In the genomic region with DNA sequence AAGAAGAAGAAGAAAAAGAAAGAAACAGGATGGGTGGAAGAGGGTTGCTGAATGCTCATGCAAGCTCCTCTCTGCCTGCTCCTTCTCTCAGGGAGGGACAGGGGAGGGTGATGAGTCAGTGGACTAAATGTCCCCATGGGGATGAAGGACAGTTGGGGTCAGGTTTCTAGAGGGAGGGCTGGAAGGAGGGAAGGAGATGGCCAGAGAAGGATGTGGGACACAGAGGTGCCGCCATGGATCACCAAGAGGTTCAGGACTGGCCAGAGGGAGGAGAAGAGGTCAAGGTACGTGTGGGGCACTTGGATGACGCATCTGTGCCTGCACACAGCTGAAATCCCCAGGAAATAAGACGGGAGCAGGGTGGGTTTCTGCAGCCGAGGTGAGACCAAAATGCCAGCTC, we compare ENCODE assay signal across 22 cellular contexts.
DNase-seq lines count a peak whose midpoint lies in the region; ATAC-seq and TF ChIP-seq lines count a peak whose summit lies in the region.
"Had no signal": no experiment of that assay in that cellular context is flagged by ENCODE, and none has a peak within 500 bp of the region (broad histone marks: within the 10 kb centered on the region; RNA-seq: fewer than 3 reads in every experiment).

No MANE protein-coding gene starts in this region.

- in situ Hi-C loops in GM23248 (cut with MboI), result no loop called here

- H3K9me3 Mint-ChIP-seq in T-cell, result no peaks in the 10 kb centered on the region
- H3K9me3 Mint-ChIP-seq: activated naive CD4-positive, alpha-beta T cell treated with anti-CD3 and anti-CD28 coated beads, Interleukin-2, amount 50 U/mL, for 72 hours; activated T-cell treated with anti-CD3 and anti-CD28 coated beads, Interleukin-2, amount 50 U/mL, for 72 hours; stimulated activated naive B cell treated with anti-CD40 and anti-IgM and Interleukin-4, amounts not matched to agents 10 μg/mL and 1 μg/mL and 100 μg/mL, for 72 hours had no signal

- POLR2A ChIA-PET in T-cell (lab: Charles Lee), result no interaction called here

- no peaks in the 10 kb centered on the region for H3K9me2 ChIP-seq in GM23248 (ENCODE audit: insufficient read depth)
- H3K9me2 ChIP-seq: SK-N-SH had no signal

- CTCF ChIA-PET in T-cell (lab: Charles Lee), result no interaction called here

- 71 to 76% methylated on average over 5 of the region's 5 CpGs for WGBS in GM23248 (ENCODE audit: low coverage in 1 of 2, low lambda C conversion rate in 2 of 2, missing lambda C conversion rate in 2 of 2), 2 experiments

- no peak overlapping the region for H3K9ac ChIP-seq in GM23248
- no peak overlapping the region for H3K9ac ChIP-seq in parathyroid adenoma
- H3K9ac ChIP-seq: SK-N-SH had no signal

- no peaks in the 10 kb centered on the region for H3K9me3 ChIP-seq in GM23248 (ENCODE audit: low read depth)
- H3K9me3 ChIP-seq in T-helper 17 cell (ENCODE audit: control insufficient read depth, low read length, poor library complexity, severe bottlenecking), result no peaks in the 10 kb centered on the region
- H3K9me3 ChIP-seq in parathyroid adenoma (ENCODE audit: control insufficient read depth, low read length), result no peaks in the 10 kb centered on the region
- H3K9me3 ChIP-seq: body of pancreas, SK-N-SH, tibial nerve had no signal

- H2AFZ ChIP-seq in GM23248 (no peak overlapping the region), parathyroid adenoma (peak overlapping the region; percentile 89)

- H3K27me3 ChIP-seq in GM23248 (replicated peaks; ENCODE audit: insufficient read depth) (no peaks in the 10 kb centered on the region), parathyroid adenoma (ENCODE audit: control insufficient read depth, insufficient read depth, low read length) (no peaks in the 10 kb centered on the region)
- H3K27me3 ChIP-seq: body of pancreas, tibial nerve had no signal

- no peaks in the 10 kb centered on the region for H3K4me1 ChIP-seq in GM23248 (ENCODE audit: insufficient read depth)
- H3K4me1 ChIP-seq in parathyroid adenoma, result peaks cover 20% of the 10 kb centered on the region
- H3K4me1 ChIP-seq: body of pancreas had no signal

- TF ChIP-seq CTCF in parathyroid adenoma (IDR thresholded peaks at IDR 0.05), result no peak
- no peak for TF ChIP-seq CTCF in omental fat pad (IDR thresholded peaks at IDR 0.05)

- H3K27me3 Mint-ChIP-seq in T-helper 17 cell (no peaks in the 10 kb centered on the region), T-cell (no peaks in the 10 kb centered on the region)
- H3K27me3 Mint-ChIP-seq: stimulated activated naive B cell treated with anti-CD40 and anti-IgM and Interleukin-4, amounts not matched to agents 10 μg/mL and 1 μg/mL and 100 μg/mL, for 72 hours had no signal

- H3K36me3 ChIP-seq in GM23248 (ENCODE audit: low read depth) (no peaks in the 10 kb centered on the region), parathyroid adenoma (ENCODE audit: control insufficient read depth, insufficient read depth, low read length) (no peaks in the 10 kb centered on the region)

- H3K4me3 Mint-ChIP-seq in T-helper 17 cell (peak overlapping the region; percentile 55), T-cell (no peak overlapping the region)
- H3K4me3 Mint-ChIP-seq: stimulated activated naive B cell treated with anti-CD40 and anti-IgM and Interleukin-4, amounts not matched to agents 10 μg/mL and 1 μg/mL and 100 μg/mL, for 72 hours had no signal

- no peaks in the 10 kb centered on the region for H3K79me2 ChIP-seq in GM23248 (ENCODE audit: insufficient read depth)
- peaks cover 9% of the 10 kb centered on the region for H3K79me2 ChIP-seq in parathyroid adenoma

- no peaks in the 10 kb centered on the region for H3F3A ChIP-seq in GM23248 (ENCODE audit: insufficient read depth)

- H4K20me1 ChIP-seq in GM23248 (ENCODE audit: insufficient read depth), result no peaks in the 10 kb centered on the region

- no peak for ATAC-seq in T-helper 17 cell
- ATAC-seq in T-cell (replicated peaks in 1 of 4), result no peak
- no peak for ATAC-seq in omental fat pad (ENCODE audit: low FRiP score)
- ATAC-seq: body of pancreas; PC-3; stimulated activated naive B cell treated with anti-CD40 and anti-IgM and Interleukin-4, amounts not matched to agents 10 μg/mL and 1 μg/mL and 100 μg/mL, for 72 hours had no signal

- DNase-seq in GM23248, result peak; percentile 10
- DNase-seq in T-helper 17 cell, result no peak
- DNase-seq in hepatic stellate cell (ENCODE audit: low spot score), result peak; percentile 38
- DNase-seq in NCI-H1694 treated with DMSO at 0.1 percent for 48 hours (lab: John Stamatoyannopoulos, UW), result no peak
- DNase-seq in T-cell, result no peak
- DNase-seq in SKM-1 (lab: John Stamatoyannopoulos, UW; ENCODE audit: unreplicated experiment), result no peak
- no peak for DNase-seq in omental fat pad (ENCODE audit: low spot score)
- DNase-seq: activated CD4-positive, CD25-positive, alpha-beta regulatory T cell treated with anti-CD3 and anti-CD28 coated beads, Interleukin-2, amount 50 U/mL, for 72 hours; body of pancreas; kidney; midbrain; NCI-H1436 treated with DMSO at 0.1 percent for 48 hours; NCI-H774; PC-3; stimulated activated naive B cell treated with anti-CD40 and anti-IgM and Interleukin-4, amounts not matched to agents 10 μg/mL and 1 μg/mL and 100 μg/mL, for 72 hours; T1000 had no signal

- peaks cover 40% of the 10 kb centered on the region for H3K4me1 Mint-ChIP-seq in T-helper 17 cell
- peaks cover 6 to 23% (median 7%) of the 10 kb centered on the region in 3 donors for H3K4me1 Mint-ChIP-seq in T-cell

- H3K27ac ChIP-seq in GM23248 (no peak overlapping the region), parathyroid adenoma (peak overlapping the region; percentile 99)
- H3K27ac ChIP-seq: body of pancreas, coronary artery, tibial nerve had no signal

- no peaks in the 10 kb centered on the region for H3K36me3 Mint-ChIP-seq in T-helper 17 cell (ENCODE audit: low read depth)
- no peaks in the 10 kb centered on the region for H3K36me3 Mint-ChIP-seq in T-cell
- H3K36me3 Mint-ChIP-seq: activated naive CD4-positive, alpha-beta T cell treated with anti-CD3 and anti-CD28 coated beads, Interleukin-2, amount 50 U/mL, for 72 hours; stimulated activated naive B cell treated with anti-CD40 and anti-IgM and Interleukin-4, amounts not matched to agents 10 μg/mL and 1 μg/mL and 100 μg/mL, for 72 hours had no signal

- H3K27ac Mint-ChIP-seq in T-helper 17 cell (peak overlapping the region; percentile 98), T-cell (peak overlapping the region in 1 of 2 donors; percentile 48)
- H3K27ac Mint-ChIP-seq: stimulated activated naive B cell treated with anti-CD40 and anti-IgM and Interleukin-4, amounts not matched to agents 10 μg/mL and 1 μg/mL and 100 μg/mL, for 72 hours had no signal

- H3K4me3 ChIP-seq in GM23248, result no peak overlapping the region
- H3K4me3 ChIP-seq in parathyroid adenoma (ENCODE audit: low read depth, low read length), result no peak overlapping the region
- H3K4me3 ChIP-seq: body of pancreas, coronary artery, tibial nerve had no signal

- H3K4me2 ChIP-seq in GM23248 (ENCODE audit: unreplicated experiment) (no peak overlapping the region), parathyroid adenoma (ENCODE audit: low read length) (peak overlapping the region; percentile 50)
- H3K4me2 ChIP-seq: SK-N-SH had no signal

Comparison
In these comparisons a context has a peak if more than half of its experiments do, and no peak if none do; other contexts are left out.
1. DNase-seq: peak in GM23248 (single experiment) and hepatic stellate cell (single experiment); none in T-helper 17 cell (0 of 3), NCI-H1694 treated with DMSO at 0.1 percent for 48 hours (single experiment), T-cell (0 of 34), SKM-1 (single experiment) and omental fat pad (single experiment).